In the genomic region with DNA sequence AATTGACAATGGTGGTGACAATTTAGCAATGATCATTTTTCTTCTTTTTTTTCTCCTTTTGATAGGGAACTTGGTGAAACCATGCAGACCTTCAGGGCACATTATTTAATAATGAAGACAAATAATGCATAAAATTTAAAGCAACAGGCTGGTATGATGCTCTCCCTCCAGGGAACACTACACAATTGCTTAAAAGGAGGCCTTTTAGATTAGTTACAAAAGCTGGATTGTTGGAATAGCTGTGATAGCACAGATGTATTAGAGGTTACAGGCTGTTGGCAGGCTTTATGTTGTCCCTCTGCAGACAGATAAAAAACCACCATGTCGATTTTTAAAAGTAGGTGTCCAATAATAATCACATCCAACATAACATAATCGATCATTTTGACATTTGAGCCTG, we compare ENCODE assay signal across 24 cellular contexts.
"Had no signal": no experiment of that assay in that cellular context is flagged by ENCODE, and none has a peak within 500 bp of the region (broad histone marks: within the 10 kb centered on the region; RNA-seq: fewer than 3 reads in every experiment).

No MANE protein-coding gene starts in this region.

- ATAC-seq: activated CD4-positive, alpha-beta T cell treated with anti-CD3 and anti-CD28 coated beads for 36 hours; body of pancreas; left lobe of liver; naive thymus-derived CD8-positive, alpha-beta T cell; psoas muscle; right cardiac atrium; stimulated activated naive CD8-positive, alpha-beta T cell treated with anti-CD3 and anti-CD28 coated beads, Interleukin-15, amount 100 ng/mL, for 72 hours; T-helper 17 cell had no signal

- H3K4me1 Mint-ChIP-seq: activated B cell treated with CpG ODN at 0.5 μM for 24 hours; activated CD4-positive, alpha-beta T cell treated with anti-CD3 and anti-CD28 coated beads for 36 hours; naive thymus-derived CD8-positive, alpha-beta T cell; stimulated activated naive CD8-positive, alpha-beta T cell treated with anti-CD3 and anti-CD28 coated beads, Interleukin-15, amount 100 ng/mL, for 72 hours; T-helper 17 cell had no signal

- H3K36me3 ChIP-seq: neutrophil, ovary, suprapubic skin, transverse colon, uterus had no signal

- H3K36me3 Mint-ChIP-seq: naive thymus-derived CD8-positive, alpha-beta T cell had no signal

- H3K27ac ChIP-seq: body of pancreas, neutrophil, ovary, psoas muscle, suprapubic skin, transverse colon, uterus had no signal

- H3K4me1 ChIP-seq: body of pancreas, psoas muscle, suprapubic skin, uterus had no signal

- DNase-seq: activated B cell treated with CpG ODN at 0.5 μM for 24 hours; activated CD4-positive, alpha-beta T cell treated with anti-CD3 and anti-CD28 coated beads for 36 hours; activated CD4-positive, alpha-beta T cell treated with anti-CD3 and anti-CD28 coated beads, Interleukin-2, amount 50 U/mL, for 4 hours; activated CD8-positive, alpha-beta memory T cell treated with anti-CD3 and anti-CD28 coated beads, Interleukin-2, amount 50 U/mL, for 48 hours; activated naive CD4-positive, alpha-beta T cell treated with anti-CD3 and anti-CD28 coated beads for 36 hours; activated T-cell treated with anti-CD3 and anti-CD28 coated beads, Interleukin-2, amount 50 U/mL, for 48 hours; amygdala; body of pancreas; effector CD4-positive, alpha-beta T cell; kidney; naive thymus-derived CD8-positive, alpha-beta T cell; ovary; psoas muscle; right cardiac atrium; stimulated activated CD4-positive, alpha-beta T cell treated with anti-CD3 and anti-CD28 coated beads, Interleukin-12 subunit alpha, Interleukin-12 subunit beta, amount 100 ng/mL, for 4 hours; stimulated activated naive CD8-positive, alpha-beta T cell treated with anti-CD3 and anti-CD28 coated beads, Interleukin-15, amount 100 ng/mL, for 72 hours; T-helper 17 cell; transverse colon; uterus had no signal

- H3K9me3 ChIP-seq: body of pancreas, neutrophil, ovary, suprapubic skin, transverse colon, uterus had no signal

- H3K27me3 ChIP-seq: body of pancreas, neutrophil, ovary, suprapubic skin, transverse colon, uterus had no signal

- H3K4me3 Mint-ChIP-seq: activated B cell treated with CpG ODN at 0.5 μM for 24 hours; activated CD4-positive, alpha-beta T cell treated with anti-CD3 and anti-CD28 coated beads for 36 hours; activated naive CD4-positive, alpha-beta T cell treated with anti-CD3 and anti-CD28 coated beads for 36 hours; dendritic cell treated with granulocyte-macrophage colony-stimulating factor and Interleukin-4, amounts not matched to agents 40 ng/mL and 50 ng/mL, for 4 days; naive thymus-derived CD8-positive, alpha-beta T cell; stimulated activated naive CD8-positive, alpha-beta T cell treated with anti-CD3 and anti-CD28 coated beads, Interleukin-15, amount 100 ng/mL, for 72 hours; T-helper 17 cell had no signal

- H3K27ac Mint-ChIP-seq: activated B cell treated with CpG ODN at 0.5 μM for 24 hours; activated CD4-positive, alpha-beta T cell treated with anti-CD3 and anti-CD28 coated beads for 36 hours; activated naive CD4-positive, alpha-beta T cell treated with anti-CD3 and anti-CD28 coated beads for 36 hours; dendritic cell treated with granulocyte-macrophage colony-stimulating factor and Interleukin-4, amounts not matched to agents 40 ng/mL and 50 ng/mL, for 4 days; naive thymus-derived CD8-positive, alpha-beta T cell; stimulated activated naive CD8-positive, alpha-beta T cell treated with anti-CD3 and anti-CD28 coated beads, Interleukin-15, amount 100 ng/mL, for 72 hours; T-helper 17 cell had no signal

- H3K4me3 ChIP-seq: body of pancreas, lung, ovary, psoas muscle, suprapubic skin, transverse colon, uterus had no signal

- H3K27me3 Mint-ChIP-seq: activated B cell treated with CpG ODN at 0.5 μM for 24 hours; activated CD4-positive, alpha-beta T cell treated with anti-CD3 and anti-CD28 coated beads for 36 hours; dendritic cell treated with granulocyte-macrophage colony-stimulating factor and Interleukin-4, amounts not matched to agents 40 ng/mL and 50 ng/mL, for 4 days; naive thymus-derived CD8-positive, alpha-beta T cell; stimulated activated naive CD8-positive, alpha-beta T cell treated with anti-CD3 and anti-CD28 coated beads, Interleukin-15, amount 100 ng/mL, for 72 hours; T-helper 17 cell had no signal
